Comparison of ENCODE assay signal across 13 cellular contexts in genomic region chr2:46977899-46978298, GRCh38. TPM values are rescaled to one million over a fixed set of nuclear protein-coding genes. Genes with fewer than 3 reads are reported as not detected.
A peak's percentile ranks its signal among the peaks of the same experiment; 100 is the strongest.
DNase-seq lines count a peak whose midpoint lies in the region; ATAC-seq and TF ChIP-seq lines count a peak whose summit lies in the region.
"Had no signal": no experiment of that assay in that cellular context is flagged by ENCODE, and none has a peak within 500 bp of the region (broad histone marks: within the 10 kb centered on the region; RNA-seq: fewer than 3 reads in every experiment).

No MANE protein-coding gene starts in this region.

- H3K9me3 ChIP-seq in heart left ventricle (no peaks in the 10 kb centered on the region), upper lobe of left lung (no peaks in the 10 kb centered on the region)
- no peaks in the 10 kb centered on the region for H3K9me3 ChIP-seq in effector memory CD4-positive, alpha-beta T cell (ENCODE audit: control insufficient read depth, low read length)
- H3K9me3 ChIP-seq: pancreas had no signal

- peaks cover 0 to 64% (median 24%) of the 10 kb centered on the region in 9 donors for H3K36me3 ChIP-seq in heart left ventricle
- peaks cover 0 to 36% (median 16%) of the 10 kb centered on the region in 4 donors for H3K36me3 ChIP-seq in upper lobe of left lung
- peaks cover 37% of the 10 kb centered on the region for H3K36me3 ChIP-seq in effector memory CD4-positive, alpha-beta T cell (ENCODE audit: control insufficient read depth, insufficient read depth, low read length)

- TF ChIP-seq POLR2A in heart left ventricle (IDR thresholded peaks at IDR 0.05) (no peak), upper lobe of left lung (IDR thresholded peaks at IDR 0.05) (peak in 1 of 4 donors; percentile 64)

- peak in 1 of 5 donors; percentile 30 for DNase-seq in heart left ventricle
- no peak for DNase-seq in cardiac septum (ENCODE audit: low spot score)
- peak; percentile 68 for DNase-seq in NOMO-1 treated with DMSO at 0.1 percent for 48 hours (lab: John Stamatoyannopoulos, UW; ENCODE audit: unreplicated experiment)
- DNase-seq in dorsolateral prefrontal cortex = peak in 1 of 10 donors; percentile 38
- peak in 1 of 2 donors; percentile 66 for DNase-seq in upper lobe of left lung
- no peak for DNase-seq in NCI-H1417 (lab: John Stamatoyannopoulos, UW)
- DNase-seq in effector memory CD4-positive, alpha-beta T cell = no peak
- DNase-seq: activated CD4-positive, CD25-positive, alpha-beta regulatory T cell treated with anti-CD3 and anti-CD28 coated beads, Interleukin-2, amount 50 U/mL, for 72 hours; AML-193; NCI-H1048; pancreas had no signal

- H3K4me1 ChIP-seq in heart left ventricle (peaks cover 0 to 60% (median 7%) of the 10 kb centered on the region in 12 donors), upper lobe of left lung (peaks cover 9 to 23% (median 20%) of the 10 kb centered on the region in 4 donors)
- H3K4me1 ChIP-seq in effector memory CD4-positive, alpha-beta T cell (ENCODE audit: control insufficient read depth, insufficient read depth, low read length, poor library complexity, severe bottlenecking) = no peaks in the 10 kb centered on the region

- H3K4me3 ChIP-seq in heart left ventricle (no peak overlapping the region), dorsolateral prefrontal cortex (no peak overlapping the region), upper lobe of left lung (no peak overlapping the region)
- no peak overlapping the region for H3K4me3 ChIP-seq in effector memory CD4-positive, alpha-beta T cell (ENCODE audit: insufficient read depth, low read depth, low read length, poor library complexity, severe bottlenecking)
- H3K4me3 ChIP-seq: pancreas had no signal

- TF ChIP-seq EP300 in upper lobe of left lung (IDR thresholded peaks at IDR 0.05) = no peak

- 90 to 95% (median 91%) methylated on average over 4 of the region's 4 CpGs for WGBS in heart left ventricle, 4 donors
- WGBS in upper lobe of left lung, 2 donors = 80 to 88% methylated on average over 2 to 4 of the region's 4 CpGs

- H3K27me3 ChIP-seq in heart left ventricle (no peaks in the 10 kb centered on the region), dorsolateral prefrontal cortex (no peaks in the 10 kb centered on the region), upper lobe of left lung (no peaks in the 10 kb centered on the region)
- no peaks in the 10 kb centered on the region for H3K27me3 ChIP-seq in effector memory CD4-positive, alpha-beta T cell (replicated peaks; ENCODE audit: control insufficient read depth, insufficient read depth, low read length, poor library complexity, severe bottlenecking)
- H3K27me3 ChIP-seq: pancreas had no signal

- TF ChIP-seq CTCF in heart left ventricle (IDR thresholded peaks at IDR 0.05) (no peak), dorsolateral prefrontal cortex (IDR thresholded peaks at IDR 0.05 in 54 of 56, conservative IDR thresholded peaks at IDR 0.05 in 2 of 56; ENCODE audit: low read depth in 1 of 56, partially characterized antibody in 56 of 56) (no peak), upper lobe of left lung (IDR thresholded peaks at IDR 0.05) (no peak)

- H3K27ac ChIP-seq in heart left ventricle = peak overlapping the region in 1 of 12 donors; percentile 66
- H3K27ac ChIP-seq in dorsolateral prefrontal cortex = peak overlapping the region in 40 of 59 donors; percentile 6 to 100 (median 58)
- H3K27ac ChIP-seq in upper lobe of left lung = peak overlapping the region in 2 of 4 donors; percentile 16 to 32
- H3K27ac ChIP-seq in effector memory CD4-positive, alpha-beta T cell (ENCODE audit: insufficient read depth, low read length, poor library complexity, severe bottlenecking) = no peak overlapping the region
- H3K27ac ChIP-seq: epithelial cell of prostate had no signal

- intact Hi-C loops in heart left ventricle (cut with DNase I) (no loop called here), cardiac septum (cut with DNase I) (no loop called here), dorsolateral prefrontal cortex (cut with DNase I) (no loop called here)

- ATAC-seq in heart left ventricle (peak in 3 of 4 donors; percentile 13 to 31 (median 18)), upper lobe of left lung (ENCODE audit: low FRiP score in 2 of 2) (peak; percentile 11 to 70), GM19455 (IDR thresholded peaks at IDR 0.05; ENCODE audit: unreplicated experiment) (no peak)

RNA-seq across cellular contexts. Expression of gene TTC7A, which starts 36.9 kb away (rescaled TPM):
- total RNA-seq in heart left ventricle (10 to 100 TPM in 2 of 9 donors, 1 to 10 TPM in 7; 5.6 to 18.5 (median 8.1) TPM), cardiac septum (7.4 TPM), dorsolateral prefrontal cortex (10 to 100 TPM; 15.2 to 63.1 (median 25.3) TPM), upper lobe of left lung (100 to 1,000 TPM in 2 of 6 donors, 10 to 100 TPM in 4; 64.0 to 119 (median 80.0) TPM)
- 1 to 10 TPM; 7.2 TPM for polyA plus RNA-seq in heart left ventricle
